8 cellular contexts compared by ENCODE assay signal in the genomic region with DNA sequence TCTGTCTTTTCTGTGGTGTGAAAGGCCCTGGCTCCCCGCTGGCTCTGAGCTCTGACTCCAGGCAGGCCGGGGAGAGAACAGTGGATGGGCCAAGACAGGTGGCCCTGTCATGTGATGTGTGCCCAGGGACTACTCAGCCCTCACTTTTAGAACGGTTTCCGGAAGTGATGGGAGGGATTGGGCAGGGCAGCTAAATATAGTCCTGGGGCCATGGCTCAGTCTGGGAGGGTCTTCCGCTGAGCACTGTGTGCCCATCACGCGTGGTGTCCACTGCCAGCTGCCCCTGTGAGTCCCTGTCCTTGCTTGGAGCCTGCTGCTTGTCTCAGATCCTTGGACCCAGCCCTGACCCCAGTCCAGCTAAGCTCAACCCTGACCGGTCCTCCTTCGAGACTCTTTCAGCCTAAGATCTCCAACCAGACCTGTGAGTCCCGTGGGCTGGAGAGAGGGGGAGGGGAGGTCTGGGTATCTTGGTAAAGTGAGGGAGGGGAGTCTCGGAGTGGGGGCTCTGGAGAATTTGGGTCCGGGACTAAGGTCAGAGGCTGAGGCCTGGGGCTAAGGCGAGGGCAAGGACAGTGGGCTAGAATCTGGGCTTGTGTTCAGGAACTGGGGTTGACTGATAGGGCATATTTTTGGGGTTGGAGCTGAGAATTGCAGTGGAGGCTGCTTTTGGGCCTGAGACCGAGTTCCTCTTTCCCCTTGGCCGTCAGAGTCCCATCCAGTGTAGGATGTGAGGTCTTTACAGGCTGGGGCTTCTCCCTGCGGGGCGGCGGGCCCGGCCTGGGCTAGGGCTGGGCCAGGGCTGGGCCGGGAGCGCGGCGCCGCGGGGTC. TPM values are rescaled to one million over a fixed set of nuclear protein-coding genes. Genes with fewer than 3 reads are reported as not detected.
DNase-seq lines count a peak whose midpoint lies in the region; ATAC-seq and TF ChIP-seq lines count a peak whose summit lies in the region.

A gene with protein sequence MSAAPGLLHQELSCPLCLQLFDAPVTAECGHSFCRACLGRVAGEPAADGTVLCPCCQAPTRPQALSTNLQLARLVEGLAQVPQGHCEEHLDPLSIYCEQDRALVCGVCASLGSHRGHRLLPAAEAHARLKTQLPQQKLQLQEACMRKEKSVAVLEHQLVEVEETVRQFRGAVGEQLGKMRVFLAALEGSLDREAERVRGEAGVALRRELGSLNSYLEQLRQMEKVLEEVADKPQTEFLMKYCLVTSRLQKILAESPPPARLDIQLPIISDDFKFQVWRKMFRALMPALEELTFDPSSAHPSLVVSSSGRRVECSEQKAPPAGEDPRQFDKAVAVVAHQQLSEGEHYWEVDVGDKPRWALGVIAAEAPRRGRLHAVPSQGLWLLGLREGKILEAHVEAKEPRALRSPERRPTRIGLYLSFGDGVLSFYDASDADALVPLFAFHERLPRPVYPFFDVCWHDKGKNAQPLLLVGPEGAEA (plus strand): TSS at position 243 of the 828 bp plus-strand sequence. CDS start 620 bp downstream, outside the sequence.

- no peaks in the 10 kb centered on the region for H4K20me1 ChIP-seq in GM23338 (replicated peaks; ENCODE audit: insufficient read depth)
- H4K20me1 ChIP-seq in hepatocyte (ENCODE audit: insufficient read depth, poor library complexity, severe bottlenecking) = no peaks in the 10 kb centered on the region

- H3K27ac ChIP-seq in GM23338 (ENCODE audit: low read depth) (no peak within 1 kb of the TSS), hepatocyte (no peak within 1 kb of the TSS), skeletal muscle tissue (ENCODE audit: low read depth, low read length) (peak within 1 kb of the TSS; percentile 99)

- no peak for DNase-seq in GM23338 (ENCODE audit: low spot score)
- no peak for DNase-seq in hepatocyte (ENCODE audit: low spot score)
- no peak for DNase-seq in GM19240 (ENCODE audit: insufficient read length, low spot score)
- DNase-seq in AG20443 (ENCODE audit: low spot score) = no peak
- DNase-seq in stimulated activated CD4-positive, alpha-beta T cell treated with anti-CD3 and anti-CD28 coated beads, Interleukin-4, amount 100 ng/mL, for 1 hour = no peak
- no peak for DNase-seq in SKM-1 treated with dmso at 0.1 percent for 144 hours (lab: John Stamatoyannopoulos, UW; ENCODE audit: unreplicated experiment)

- H3K4me1 ChIP-seq in GM23338 (ENCODE audit: insufficient read depth) = peaks cover 15% of the 10 kb centered on the region
- H3K4me1 ChIP-seq in hepatocyte (ENCODE audit: insufficient read depth) = peaks cover 27% of the 10 kb centered on the region
- H3K4me1 ChIP-seq in skeletal muscle tissue (ENCODE audit: control insufficient read depth in 3 of 3, insufficient read depth in 3 of 3, low read length in 3 of 3) = peaks cover 34 to 52% (median 38%) of the 10 kb centered on the region in 3 donors

- TF ChIP-seq CTCF in GM23338 (conservative IDR thresholded peaks at IDR 0.05; ENCODE audit: low read depth in 2 of 2) (no peak), hepatocyte (IDR thresholded peaks at IDR 0.05; ENCODE audit: poor library complexity) (no peak)

- H2AFZ ChIP-seq in GM23338 (peak within 1 kb of the TSS; percentile 86), hepatocyte (peak within 1 kb of the TSS; percentile 50)

- H3K36me3 ChIP-seq in GM23338 (ENCODE audit: insufficient read depth) (no peaks in the 10 kb centered on the region), hepatocyte (replicated peaks; ENCODE audit: insufficient read depth, low read depth) (no peaks in the 10 kb centered on the region), skeletal muscle tissue (ENCODE audit: control insufficient read depth in 3 of 3, insufficient read depth in 3 of 3, low read length in 3 of 3) (peaks cover 2 to 12% (median 11%) of the 10 kb centered on the region in 3 donors)

- H3K4me3 ChIP-seq in GM23338 = peak within 1 kb of the TSS; percentile 77
- no peak within 1 kb of the TSS for H3K4me3 ChIP-seq in hepatocyte
- H3K4me3 ChIP-seq in skeletal muscle tissue (ENCODE audit: low read length in 3 of 3) = peak within 1 kb of the TSS; percentile 93

- H3K27ac Mint-ChIP-seq in GM23338 = no peak within 1 kb of the TSS
- no peak within 1 kb of the TSS for H3K27ac Mint-ChIP-seq in activated T-helper 17 cell treated with anti-CD3 and anti-CD28 coated beads, Interleukin-2, amount 50 U/mL, for 72 hours

- no peaks in the 10 kb centered on the region; the same call in 2 of the 3 replicates for H3K36me3 Mint-ChIP-seq in GM23338 (ENCODE audit: low read depth)
- no peaks in the 10 kb centered on the region for H3K36me3 Mint-ChIP-seq in activated T-helper 17 cell treated with anti-CD3 and anti-CD28 coated beads, Interleukin-2, amount 50 U/mL, for 72 hours (ENCODE audit: low read depth)

- H3F3A ChIP-seq in GM23338 (replicated peaks; ENCODE audit: low read depth) = no peaks in the 10 kb centered on the region

- H3K4me2 ChIP-seq in GM23338 (peak within 1 kb of the TSS; percentile 93), hepatocyte (peak within 1 kb of the TSS; percentile 96)

- ATAC-seq in GM23338 = peak; percentile 63
- no peak for ATAC-seq in activated T-helper 17 cell treated with anti-CD3 and anti-CD28 coated beads, Interleukin-2, amount 50 U/mL, for 72 hours (replicated peaks)

- no peaks in the 10 kb centered on the region; the same call in 2 of the 3 replicates for H3K9me3 Mint-ChIP-seq in GM23338
- no peaks in the 10 kb centered on the region for H3K9me3 Mint-ChIP-seq in activated T-helper 17 cell treated with anti-CD3 and anti-CD28 coated beads, Interleukin-2, amount 50 U/mL, for 72 hours

- H3K27me3 Mint-ChIP-seq in GM23338 (ENCODE audit: insufficient read depth, low read depth, poor library complexity) = peaks cover 45% of the 10 kb centered on the region
- peaks cover 24% of the 10 kb centered on the region for H3K27me3 Mint-ChIP-seq in activated T-helper 17 cell treated with anti-CD3 and anti-CD28 coated beads, Interleukin-2, amount 50 U/mL, for 72 hours

- no peaks in the 10 kb centered on the region for H3K9me3 ChIP-seq in hepatocyte (ENCODE audit: low read depth)
- no peaks in the 10 kb centered on the region for H3K9me3 ChIP-seq in skeletal muscle tissue (ENCODE audit: control insufficient read depth in 3 of 3, low read length in 3 of 3)

- H3K79me2 ChIP-seq in GM23338 (replicated peaks; ENCODE audit: insufficient read depth) (no peaks in the 10 kb centered on the region), hepatocyte (no peaks in the 10 kb centered on the region)

- H3K4me1 Mint-ChIP-seq in GM23338 = peaks cover 29% of the 10 kb centered on the region
- peaks cover 10% of the 10 kb centered on the region for H3K4me1 Mint-ChIP-seq in activated T-helper 17 cell treated with anti-CD3 and anti-CD28 coated beads, Interleukin-2, amount 50 U/mL, for 72 hours

- H3K9ac ChIP-seq in skeletal muscle tissue (ENCODE audit: low read depth in 1 of 3, low read length in 3 of 3) = peak within 1 kb of the TSS; percentile 98 to 100 (median 99)

- peak within 1 kb of the TSS; percentile 75 for H3K4me3 Mint-ChIP-seq in GM23338
- H3K4me3 Mint-ChIP-seq in activated T-helper 17 cell treated with anti-CD3 and anti-CD28 coated beads, Interleukin-2, amount 50 U/mL, for 72 hours = peak within 1 kb of the TSS; percentile 80

- no peaks in the 10 kb centered on the region for H3K9me2 ChIP-seq in GM23338 (ENCODE audit: insufficient read depth)
- H3K9me2 ChIP-seq in hepatocyte (replicated peaks; ENCODE audit: insufficient read depth) = no peaks in the 10 kb centered on the region

- 53% methylated on average over 24 of the region's 25 CpGs for WGBS in hepatocyte (ENCODE audit: low lambda C conversion rate, missing lambda C conversion rate)

- H3K27me3 ChIP-seq in GM23338 (ENCODE audit: insufficient read depth) (peaks cover 45% of the 10 kb centered on the region), hepatocyte (peaks cover 70% of the 10 kb centered on the region), skeletal muscle tissue (ENCODE audit: control insufficient read depth in 3 of 3, insufficient read depth in 3 of 3, low read length in 3 of 3) (peaks cover 10 to 11% (median 11%) of the 10 kb centered on the region in 3 donors)

TF ChIP-seq in GM23338, 12 proteins besides CTCF, POLR2A, EP300 and RAD21:
- TF ChIP-seq ZNF114 (CRISPR knock-in tag; IDR thresholded peaks at IDR 0.05) (no peak), STAT1 (IDR thresholded peaks at IDR 0.05; ENCODE audit: unreplicated experiment) (no peak), ZNF331 (CRISPR knock-in tag; IDR thresholded peaks at IDR 0.05; ENCODE audit: low read depth) (no peak), POLR2AphosphoS5 (IDR thresholded peaks at IDR 0.05; ENCODE audit: low read depth) (no peak), NANOG (IDR thresholded peaks at IDR 0.05; ENCODE audit: borderline replicate concordance) (no peak), EZH2phosphoT487 (IDR thresholded peaks at IDR 0.05; ENCODE audit: unreplicated experiment) (no peak)
- TF ChIP-seq, protein P1, sequence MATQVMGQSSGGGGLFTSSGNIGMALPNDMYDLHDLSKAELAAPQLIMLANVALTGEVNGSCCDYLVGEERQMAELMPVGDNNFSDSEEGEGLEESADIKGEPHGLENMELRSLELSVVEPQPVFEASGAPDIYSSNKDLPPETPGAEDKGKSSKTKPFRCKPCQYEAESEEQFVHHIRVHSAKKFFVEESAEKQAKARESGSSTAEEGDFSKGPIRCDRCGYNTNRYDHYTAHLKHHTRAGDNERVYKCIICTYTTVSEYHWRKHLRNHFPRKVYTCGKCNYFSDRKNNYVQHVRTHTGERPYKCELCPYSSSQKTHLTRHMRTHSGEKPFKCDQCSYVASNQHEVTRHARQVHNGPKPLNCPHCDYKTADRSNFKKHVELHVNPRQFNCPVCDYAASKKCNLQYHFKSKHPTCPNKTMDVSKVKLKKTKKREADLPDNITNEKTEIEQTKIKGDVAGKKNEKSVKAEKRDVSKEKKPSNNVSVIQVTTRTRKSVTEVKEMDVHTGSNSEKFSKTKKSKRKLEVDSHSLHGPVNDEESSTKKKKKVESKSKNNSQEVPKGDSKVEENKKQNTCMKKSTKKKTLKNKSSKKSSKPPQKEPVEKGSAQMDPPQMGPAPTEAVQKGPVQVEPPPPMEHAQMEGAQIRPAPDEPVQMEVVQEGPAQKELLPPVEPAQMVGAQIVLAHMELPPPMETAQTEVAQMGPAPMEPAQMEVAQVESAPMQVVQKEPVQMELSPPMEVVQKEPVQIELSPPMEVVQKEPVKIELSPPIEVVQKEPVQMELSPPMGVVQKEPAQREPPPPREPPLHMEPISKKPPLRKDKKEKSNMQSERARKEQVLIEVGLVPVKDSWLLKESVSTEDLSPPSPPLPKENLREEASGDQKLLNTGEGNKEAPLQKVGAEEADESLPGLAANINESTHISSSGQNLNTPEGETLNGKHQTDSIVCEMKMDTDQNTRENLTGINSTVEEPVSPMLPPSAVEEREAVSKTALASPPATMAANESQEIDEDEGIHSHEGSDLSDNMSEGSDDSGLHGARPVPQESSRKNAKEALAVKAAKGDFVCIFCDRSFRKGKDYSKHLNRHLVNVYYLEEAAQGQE (IDR thresholded peaks at IDR 0.05; ENCODE audit: unreplicated experiment) = no peak

RNA-seq across cellular contexts. Expression of the gene that starts here (rescaled TPM):
- 1.1 and 1.3 TPM in 2 replicates for total RNA-seq in GM23338 (2014; rRNA removed; shearing (Covaris generic))
- polyA plus RNA-seq in GM23338 (2016; fragmentation: Nextera tagmentation; extraction: Ambion mirVana) = 0.54 and 0.81 TPM in 2 replicates
- under 1 TPM in 1 of 2 donors, not detected in 1; 0.08 TPM for total RNA-seq in activated T-helper 17 cell treated with anti-CD3 and anti-CD28 coated beads, Interleukin-2, amount 50 U/mL, for 72 hours
- total RNA-seq in hepatocyte = 0.04 TPM in 1 of 2 replicates, not detected in the other
- not detected in 2 replicates for polyA plus RNA-seq in hepatocyte
- total RNA-seq in skeletal muscle tissue = 45.4 TPM

Comparison
In these comparisons a context has a peak if more than half of its experiments do, and no peak if none do; other contexts are left out.
1. RNA of the gene that starts here (total RNA-seq): 45.4 TPM in skeletal muscle tissue (single experiment); 1.1 to 1.3 TPM in GM23338, 0.08 TPM in activated T-helper 17 cell treated with anti-CD3 and anti-CD28 coated beads, Interleukin-2, amount 50 U/mL, for 72 hours and 0.04 TPM in hepatocyte; every median in the first group is over 10 times any median in the second.